ENCODE assay signal across 12 cellular contexts in the genomic region with DNA sequence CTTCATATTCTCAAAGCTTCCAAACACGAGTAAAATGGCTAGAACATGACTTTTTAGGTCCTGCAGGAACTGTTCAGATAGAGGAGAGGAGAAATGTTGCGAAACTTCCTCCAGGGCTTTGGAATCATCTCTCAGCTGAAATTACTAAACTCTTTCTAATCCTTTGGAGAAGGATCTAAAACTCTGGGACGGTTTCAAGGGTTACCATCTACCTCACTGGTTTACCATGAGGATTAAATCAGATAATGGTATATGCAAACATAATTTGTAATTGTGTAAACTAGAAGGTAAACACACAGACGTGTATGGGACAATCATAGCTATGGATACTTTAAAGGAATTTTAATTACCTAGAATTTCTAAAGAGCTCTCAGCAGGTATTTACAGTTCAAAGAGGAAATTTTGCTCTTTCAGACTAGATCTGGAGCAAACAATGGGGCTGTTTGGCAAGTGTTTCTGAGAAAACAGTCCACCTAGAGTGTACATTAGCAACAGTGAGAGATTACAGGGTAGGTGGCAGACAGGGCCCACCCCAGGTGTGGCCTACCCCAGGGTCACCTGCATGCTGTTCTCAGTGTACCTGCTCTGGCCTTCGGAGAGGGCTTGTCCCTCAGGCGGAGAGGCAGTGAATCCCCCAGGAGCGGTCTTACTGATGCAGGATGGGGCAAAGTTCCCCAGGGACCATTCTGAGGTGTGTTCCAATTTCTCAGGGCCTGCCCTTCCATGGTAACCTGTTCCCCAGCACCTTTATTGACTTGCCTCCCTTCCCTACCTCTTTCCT.
DNase-seq lines count a peak whose midpoint lies in the region; ATAC-seq and TF ChIP-seq lines count a peak whose summit lies in the region.
"Had no signal": no experiment of that assay in that cellular context is flagged by ENCODE, and none has a peak within 500 bp of the region (broad histone marks: within the 10 kb centered on the region; RNA-seq: fewer than 3 reads in every experiment).

No MANE protein-coding gene starts in this region.

- H3K27me3 Mint-ChIP-seq in IgD-negative memory B cell: no peaks in the 10 kb centered on the region
- no peaks in the 10 kb centered on the region for H3K27me3 Mint-ChIP-seq in central memory CD8-positive, alpha-beta T cell

- H3K27ac Mint-ChIP-seq in IgD-negative memory B cell: peak overlapping the region in 2 of 3 donors; percentile 33 to 39
- peak overlapping the region; percentile 69 for H3K27ac Mint-ChIP-seq in central memory CD8-positive, alpha-beta T cell (ENCODE audit: low read depth)

- H3K36me3 ChIP-seq in mucosa of stomach (ENCODE audit: control insufficient read depth, insufficient read depth, low read length) (no peaks in the 10 kb centered on the region), gastrocnemius medialis (no peaks in the 10 kb centered on the region)
- H3K36me3 ChIP-seq: SJCRH30, thoracic aorta had no signal

- H3K4me3 ChIP-seq in mucosa of stomach (ENCODE audit: low read length): no peak overlapping the region
- no peak overlapping the region for H3K4me3 ChIP-seq in gastrocnemius medialis
- H3K4me3 ChIP-seq: SJCRH30, thoracic aorta had no signal

- no peaks in the 10 kb centered on the region for H3K27me3 ChIP-seq in mucosa of stomach (ENCODE audit: control insufficient read depth, insufficient read depth, low read length)
- H3K27me3 ChIP-seq in gastrocnemius medialis: no peaks in the 10 kb centered on the region
- H3K27me3 ChIP-seq: SJCRH30 had no signal

- in situ Hi-C loops in gastrocnemius medialis (cut with MboI; ENCODE audit: low sequenced_read_pairs in 4 of 4): no loop called here

- no peak for TF ChIP-seq POLR2A in gastrocnemius medialis (IDR thresholded peaks at IDR 0.05)

- H3K36me3 Mint-ChIP-seq in IgD-negative memory B cell: peaks cover 11% of the 10 kb centered on the region
- peaks cover 2% of the 10 kb centered on the region for H3K36me3 Mint-ChIP-seq in central memory CD8-positive, alpha-beta T cell (ENCODE audit: insufficient read depth)

- peak overlapping the region in 3 of 4 donors; percentile 0 to 88 (median 3) for H3K4me3 Mint-ChIP-seq in IgD-negative memory B cell
- H3K4me3 Mint-ChIP-seq in central memory CD8-positive, alpha-beta T cell: no peak overlapping the region

- no peak for DNase-seq in central memory CD8-positive, alpha-beta T cell (ENCODE audit: low spot score in 2 of 2)
- DNase-seq in NCI-H1436 treated with DMSO at 0.1 percent for 48 hours (lab: John Stamatoyannopoulos, UW) (no peak), gastrocnemius medialis (no peak)
- DNase-seq: NCI-H187; SJCRH30; stimulated activated CD4-positive, alpha-beta T cell treated with anti-CD3 and anti-CD28 coated beads, Interleukin-2, amount 100 ng/mL, for 24 hours had no signal

- H3K9me3 Mint-ChIP-seq in IgD-negative memory B cell: no peaks in the 10 kb centered on the region
- H3K9me3 Mint-ChIP-seq in central memory CD8-positive, alpha-beta T cell: no peaks in the 10 kb centered on the region

- TF ChIP-seq CTCF in C4-2B (conservative IDR thresholded peaks at IDR 0.05) (no peak), gastrocnemius medialis (IDR thresholded peaks at IDR 0.05 in 4 of 5, conservative IDR thresholded peaks at IDR 0.05 in 1 of 5) (no peak)

- H3K4me1 Mint-ChIP-seq in IgD-negative memory B cell: peaks cover 65 to 71% (median 65%) of the 10 kb centered on the region in 3 donors
- H3K4me1 Mint-ChIP-seq in central memory CD8-positive, alpha-beta T cell: peaks cover 21% of the 10 kb centered on the region

- intact Hi-C loops in gastrocnemius medialis (cut with DNase I; ENCODE audit: low total_unique reads): no loop called here

- H3K9me3 ChIP-seq in mucosa of stomach (ENCODE audit: control insufficient read depth, low read length) (no peaks in the 10 kb centered on the region), gastrocnemius medialis (no peaks in the 10 kb centered on the region)
- H3K9me3 ChIP-seq: SJCRH30, thoracic aorta had no signal

- no peak for ATAC-seq in central memory CD8-positive, alpha-beta T cell (replicated peaks; ENCODE audit: extremely low read depth, poor library complexity, severe bottlenecking)
- no peak for ATAC-seq in HG02870 (IDR thresholded peaks at IDR 0.05; ENCODE audit: unreplicated experiment)
- ATAC-seq in gastrocnemius medialis: no peak
- no peak for ATAC-seq in HG03108 (IDR thresholded peaks at IDR 0.05; ENCODE audit: unreplicated experiment)

- peaks cover 76% of the 10 kb centered on the region for H3K4me1 ChIP-seq in mucosa of stomach (ENCODE audit: control insufficient read depth, insufficient read depth, low read length)
- peaks cover 5 to 8% of the 10 kb centered on the region in 2 donors for H3K4me1 ChIP-seq in gastrocnemius medialis
- H3K4me1 ChIP-seq: SJCRH30 had no signal

- peak overlapping the region; percentile 50 for H3K9ac ChIP-seq in mucosa of stomach (ENCODE audit: low read length)

- H3K27ac ChIP-seq in C4-2B: peak overlapping the region; percentile 86
- no peak overlapping the region for H3K27ac ChIP-seq in gastrocnemius medialis
- H3K27ac ChIP-seq: SJCRH30, thoracic aorta had no signal
